In genomic region chr2:172442072-172442895, GRCh38 we compare ENCODE assay signal across 9 cellular contexts. TPM values are rescaled to one million over a fixed set of nuclear protein-coding genes. Genes with fewer than 3 reads are reported as not detected.
DNase-seq lines count a peak whose midpoint lies in the region; ATAC-seq and TF ChIP-seq lines count a peak whose summit lies in the region.
"Had no signal": no experiment of that assay in that cellular context is flagged by ENCODE, and none has a peak within 500 bp of the region (broad histone marks: within the 10 kb centered on the region; RNA-seq: fewer than 3 reads in every experiment).

No MANE protein-coding gene starts in this region.

- H3K36me3 ChIP-seq in tibial nerve = no peaks in the 10 kb centered on the region

- H3K36me3 Mint-ChIP-seq in activated naive CD4-positive, alpha-beta T cell treated with anti-CD3 and anti-CD28 coated beads, Interleukin-2, amount 50 U/mL, for 72 hours = no peaks in the 10 kb centered on the region

- H3K27ac ChIP-seq in tibial nerve = peak overlapping the region in 3 of 4 donors; percentile 72 to 78 (median 72)
- H3K27ac ChIP-seq: HL-60 had no signal

- peak; percentile 68 for DNase-seq in DMS153 treated with DMSO at 0.1 percent for 48 hours (lab: John Stamatoyannopoulos, UW; ENCODE audit: unreplicated experiment)
- DNase-seq in NCI-H226 = peak; percentile 100
- DNase-seq in activated naive CD4-positive, alpha-beta T cell treated with anti-CD3 and anti-CD28 coated beads, Interleukin-2, amount 50 U/mL, for 72 hours (ENCODE audit: low spot score in 2 of 2) = peak; percentile 65 to 78
- peak; percentile 64 for DNase-seq in left kidney (ENCODE audit: low read depth, low spot score)
- DNase-seq in tibial nerve (ENCODE audit: low spot score in 2 of 2) = no peak
- no peak for DNase-seq in epidermal melanocyte (ENCODE audit: insufficient read length, low spot score)
- no peak for DNase-seq in cerebellar nuclear complex (lab: John Stamatoyannopoulos, UW)

- peak in 1 of 2 donors; percentile 57 for TF ChIP-seq EP300 in tibial nerve (IDR thresholded peaks at IDR 0.05)

- H3K4me1 ChIP-seq in tibial nerve = peaks cover 0 to 98% (median 68%) of the 10 kb centered on the region in 4 donors

- no peak for TF ChIP-seq POLR2A in tibial nerve (IDR thresholded peaks at IDR 0.05)

- H3K27me3 ChIP-seq in tibial nerve = no peaks in the 10 kb centered on the region

- no peak for TF ChIP-seq CTCF in tibial nerve (IDR thresholded peaks at IDR 0.05)

- H3K27ac Mint-ChIP-seq in activated naive CD4-positive, alpha-beta T cell treated with anti-CD3 and anti-CD28 coated beads, Interleukin-2, amount 50 U/mL, for 72 hours = peak overlapping the region; percentile 45 to 95

- no peak overlapping the region for H3K4me3 ChIP-seq in tibial nerve

- ATAC-seq in activated naive CD4-positive, alpha-beta T cell treated with anti-CD3 and anti-CD28 coated beads, Interleukin-2, amount 50 U/mL, for 72 hours = peak; percentile 79 to 85
- ATAC-seq in GM21529 (IDR thresholded peaks at IDR 0.05; ENCODE audit: unreplicated experiment) = no peak

- H3K9me3 ChIP-seq in tibial nerve = no peaks in the 10 kb centered on the region

- 39 to 43% methylated on average over 10 of the region's 10 CpGs for WGBS in tibial nerve, 2 donors

- no peaks in the 10 kb centered on the region for H3K9me3 Mint-ChIP-seq in activated naive CD4-positive, alpha-beta T cell treated with anti-CD3 and anti-CD28 coated beads, Interleukin-2, amount 50 U/mL, for 72 hours

RNA-seq across cellular contexts. Expression of gene ITGA6, which starts 14.9 kb away (rescaled TPM):
- total RNA-seq in activated naive CD4-positive, alpha-beta T cell treated with anti-CD3 and anti-CD28 coated beads, Interleukin-2, amount 50 U/mL, for 72 hours = 1 to 10 TPM; 3.4 to 5.0 TPM
- 100 to 1,000 TPM; 254 to 586 (median 471) TPM for total RNA-seq in tibial nerve

Comparison
In these comparisons a context has a peak if more than half of its experiments do, and no peak if none do; other contexts are left out.
1. DNase-seq: peak in DMS153 treated with DMSO at 0.1 percent for 48 hours (single experiment), NCI-H226 (single experiment), activated naive CD4-positive, alpha-beta T cell treated with anti-CD3 and anti-CD28 coated beads, Interleukin-2, amount 50 U/mL, for 72 hours (2 of 2) and left kidney (single experiment); none in tibial nerve (0 of 2), epidermal melanocyte (single experiment) and cerebellar nuclear complex (0 of 2).
2. RNA of gene ITGA6, which starts 14.9 kb away (total RNA-seq): 254 to 586 TPM in tibial nerve; 3.4 to 5.0 TPM in activated naive CD4-positive, alpha-beta T cell treated with anti-CD3 and anti-CD28 coated beads, Interleukin-2, amount 50 U/mL, for 72 hours; every median in the first group is over 10 times any median in the second.